ENCODE assay signal across 1 cellular context in genomic region chr1:183021405-183022201, GRCh38.
TF ChIP-seq lines count a peak whose summit lies in the region.

No MANE protein-coding gene starts in this region.

TF ChIP-seq in IMR-90, 13 proteins besides CTCF, POLR2A, EP300 and RAD21 (continued from another document):
- no peak for TF ChIP-seq ELK1 (IDR thresholded peaks at IDR 0.05; ENCODE audit: borderline replicate concordance, low read depth, low read length)
TF ChIP-seq in IMR-90: peak in this region for 0.
